Comparison of ENCODE assay signal across 8 cellular contexts in the genomic region with DNA sequence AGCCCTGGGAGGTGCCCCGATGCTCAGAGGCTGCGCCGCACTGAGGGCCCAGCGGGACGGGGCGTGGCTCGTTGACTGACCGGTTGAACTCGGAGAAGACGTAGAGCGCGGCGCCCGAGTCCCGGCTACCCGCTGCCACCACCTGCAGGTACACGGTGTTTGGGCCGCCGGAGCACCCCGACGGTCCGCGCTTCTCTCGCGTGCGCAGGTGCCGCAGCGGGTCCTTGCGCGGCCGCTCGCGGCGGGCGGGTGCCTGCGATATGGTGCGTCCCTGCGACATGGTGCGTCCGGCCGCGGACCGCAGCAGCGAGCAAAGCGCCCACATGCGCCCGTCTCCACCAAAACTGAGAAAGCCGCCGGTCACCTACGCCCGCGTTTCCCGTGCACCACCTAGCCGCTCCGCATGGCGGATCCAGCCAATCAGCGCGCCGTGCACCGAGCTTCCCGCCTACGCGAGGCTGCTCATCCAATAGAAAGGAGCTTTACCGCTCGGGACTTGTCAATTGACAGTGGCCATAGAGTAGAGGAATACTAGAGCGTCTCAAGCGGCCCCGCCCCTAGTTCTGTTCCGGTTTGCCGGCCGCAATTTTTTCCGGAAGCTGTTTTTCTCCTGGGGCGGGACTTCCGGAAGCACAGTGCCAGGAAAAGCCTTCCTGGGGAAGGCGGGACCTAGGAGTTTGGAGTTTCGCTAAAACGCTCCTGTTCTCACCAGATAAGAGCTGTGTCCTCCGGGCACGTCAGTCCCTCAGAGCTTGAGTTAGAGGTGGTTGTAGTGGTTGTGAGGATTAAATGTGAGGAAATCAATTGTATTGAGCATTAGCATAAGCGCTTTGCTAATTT. TPM values are rescaled to one million over a fixed set of nuclear protein-coding genes. Genes with fewer than 3 reads are reported as not detected.
DNase-seq lines count a peak whose midpoint lies in the region; ATAC-seq and TF ChIP-seq lines count a peak whose summit lies in the region.

A gene with protein sequence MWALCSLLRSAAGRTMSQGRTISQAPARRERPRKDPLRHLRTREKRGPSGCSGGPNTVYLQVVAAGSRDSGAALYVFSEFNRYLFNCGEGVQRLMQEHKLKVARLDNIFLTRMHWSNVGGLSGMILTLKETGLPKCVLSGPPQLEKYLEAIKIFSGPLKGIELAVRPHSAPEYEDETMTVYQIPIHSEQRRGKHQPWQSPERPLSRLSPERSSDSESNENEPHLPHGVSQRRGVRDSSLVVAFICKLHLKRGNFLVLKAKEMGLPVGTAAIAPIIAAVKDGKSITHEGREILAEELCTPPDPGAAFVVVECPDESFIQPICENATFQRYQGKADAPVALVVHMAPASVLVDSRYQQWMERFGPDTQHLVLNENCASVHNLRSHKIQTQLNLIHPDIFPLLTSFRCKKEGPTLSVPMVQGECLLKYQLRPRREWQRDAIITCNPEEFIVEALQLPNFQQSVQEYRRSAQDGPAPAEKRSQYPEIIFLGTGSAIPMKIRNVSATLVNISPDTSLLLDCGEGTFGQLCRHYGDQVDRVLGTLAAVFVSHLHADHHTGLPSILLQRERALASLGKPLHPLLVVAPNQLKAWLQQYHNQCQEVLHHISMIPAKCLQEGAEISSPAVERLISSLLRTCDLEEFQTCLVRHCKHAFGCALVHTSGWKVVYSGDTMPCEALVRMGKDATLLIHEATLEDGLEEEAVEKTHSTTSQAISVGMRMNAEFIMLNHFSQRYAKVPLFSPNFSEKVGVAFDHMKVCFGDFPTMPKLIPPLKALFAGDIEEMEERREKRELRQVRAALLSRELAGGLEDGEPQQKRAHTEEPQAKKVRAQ (minus strand): TSS at position 405 of the 840 bp plus-strand sequence. CDS start 80 bp downstream, at position 325.

- H3K9me3 Mint-ChIP-seq in activated naive CD8-positive, alpha-beta T cell (ENCODE audit: low read depth): no peaks in the 10 kb centered on the region

- H3K27me3 Mint-ChIP-seq in activated naive CD8-positive, alpha-beta T cell: no peaks in the 10 kb centered on the region

- H3K4me3 Mint-ChIP-seq in activated naive CD8-positive, alpha-beta T cell: peak within 1 kb of the TSS; percentile 98

- peak; percentile 99 for ATAC-seq in HG02642 (IDR thresholded peaks at IDR 0.05; ENCODE audit: poor library complexity, unreplicated experiment)

- peaks cover 36% of the 10 kb centered on the region for H3K4me1 Mint-ChIP-seq in activated naive CD8-positive, alpha-beta T cell (ENCODE audit: low read depth)

- DNase-seq in NCI-H1105 (lab: John Stamatoyannopoulos, UW): peak; percentile 99
- peak; percentile 77 for DNase-seq in SKM-1 treated with dmso at 0.1 percent for 144 hours (lab: John Stamatoyannopoulos, UW; ENCODE audit: unreplicated experiment)
- DNase-seq in glomerular endothelial cell (ENCODE audit: extremely low read depth, low read depth, low spot score): peak; percentile 90
- DNase-seq in occipital lobe (lab: John Stamatoyannopoulos, UW): peak; percentile 96

- H3K36me3 Mint-ChIP-seq in activated naive CD8-positive, alpha-beta T cell: peaks cover 11% of the 10 kb centered on the region

- TF ChIP-seq POLR2A in GM10847 (IDR thresholded peaks at IDR 0.05; ENCODE audit: extremely low read depth, insufficient read length): peak; percentile 69

- peak within 1 kb of the TSS; percentile 30 for H3K27ac ChIP-seq in temporal lobe (ENCODE audit: low read depth, low read length)

- peak within 1 kb of the TSS; percentile 98 for H3K27ac Mint-ChIP-seq in activated naive CD8-positive, alpha-beta T cell

RNA-seq across cellular contexts. Expression of the gene that starts here (rescaled TPM):
- total RNA-seq in glomerular endothelial cell (82.7 and 88.1 TPM in 2 replicates), occipital lobe (31.0 TPM), temporal lobe (42.0 TPM)

Comparison
In these comparisons a context has a peak if more than half of its experiments do, and no peak if none do; other contexts are left out.
1. Peak in every context shown above with its lines: DNase-seq, ATAC-seq and H3K27ac ChIP-seq.